13 cellular contexts compared by ENCODE assay signal in genomic region chrX:45711231-45711630, GRCh38.
DNase-seq lines count a peak whose midpoint lies in the region; ATAC-seq and TF ChIP-seq lines count a peak whose summit lies in the region.
"Had no signal": no experiment of that assay in that cellular context is flagged by ENCODE, and none has a peak within 500 bp of the region (broad histone marks: within the 10 kb centered on the region; RNA-seq: fewer than 3 reads in every experiment).

No MANE protein-coding gene starts in this region.

- H3K27me3 ChIP-seq in right cardiac atrium (ENCODE audit: control insufficient read depth, insufficient read depth): no peaks in the 10 kb centered on the region
- H3K27me3 ChIP-seq: upper lobe of right lung had no signal

- H3K4me3 Mint-ChIP-seq in activated CD8-positive, alpha-beta memory T cell treated with anti-CD3 and anti-CD28 coated beads, Interleukin-2, amount 10 ng/mL, durations not matched to agents 7 days and 5 days: peak overlapping the region; percentile 13
- peak overlapping the region; percentile 61 for H3K4me3 Mint-ChIP-seq in osteocyte (ENCODE audit: unreplicated experiment)

- H3K4me3 ChIP-seq in astrocyte of the spinal cord (ENCODE audit: low read depth, low read length) (no peak overlapping the region), right cardiac atrium (ENCODE audit: low read length) (no peak overlapping the region)
- H3K4me3 ChIP-seq: dorsolateral prefrontal cortex, upper lobe of right lung had no signal

- ATAC-seq in activated CD8-positive, alpha-beta memory T cell treated with anti-CD3 and anti-CD28 coated beads, Interleukin-2, amount 10 ng/mL, durations not matched to agents 7 days and 5 days: no peak
- no peak for ATAC-seq in right cardiac atrium
- ATAC-seq: left cardiac atrium, upper lobe of right lung had no signal

- intact Hi-C loops in right cardiac atrium (cut with DNase I): no loop called here

- H3K4me1 Mint-ChIP-seq in activated CD8-positive, alpha-beta memory T cell treated with anti-CD3 and anti-CD28 coated beads, Interleukin-2, amount 10 ng/mL, durations not matched to agents 7 days and 5 days: peaks cover 58% of the 10 kb centered on the region
- H3K4me1 Mint-ChIP-seq in osteocyte (ENCODE audit: unreplicated experiment): peaks cover 42% of the 10 kb centered on the region

- H3K9me3 ChIP-seq in right cardiac atrium (ENCODE audit: control insufficient read depth, low read length): no peaks in the 10 kb centered on the region
- H3K9me3 ChIP-seq: upper lobe of right lung had no signal

- in situ Hi-C loops in astrocyte of the spinal cord (cut with HindIII; ENCODE audit: low sequenced_read_pairs): no loop called here

- H3K27ac Mint-ChIP-seq in activated CD8-positive, alpha-beta memory T cell treated with anti-CD3 and anti-CD28 coated beads, Interleukin-2, amount 10 ng/mL, durations not matched to agents 7 days and 5 days: peak overlapping the region; percentile 91
- H3K27ac Mint-ChIP-seq in osteocyte (ENCODE audit: unreplicated experiment): peak overlapping the region; percentile 92

- WGBS in right cardiac atrium: 77% methylated on average over 5 of the region's 5 CpGs

- TF ChIP-seq CTCF in astrocyte of the spinal cord (IDR thresholded peaks at IDR 0.05; ENCODE audit: low read depth, low read length) (no peak), osteocyte (IDR thresholded peaks at IDR 0.05) (no peak)

- no peaks in the 10 kb centered on the region for H3K4me1 ChIP-seq in right cardiac atrium (ENCODE audit: control insufficient read depth, insufficient read depth, low read length)
- H3K4me1 ChIP-seq: upper lobe of right lung had no signal

- no peak overlapping the region for H3K27ac ChIP-seq in right cardiac atrium (ENCODE audit: low read length)
- H3K27ac ChIP-seq: dorsolateral prefrontal cortex, upper lobe of right lung had no signal

- H3K27me3 Mint-ChIP-seq in activated CD8-positive, alpha-beta memory T cell treated with anti-CD3 and anti-CD28 coated beads, Interleukin-2, amount 10 ng/mL, durations not matched to agents 7 days and 5 days: peaks cover 2% of the 10 kb centered on the region
- no peaks in the 10 kb centered on the region for H3K27me3 Mint-ChIP-seq in osteocyte (ENCODE audit: unreplicated experiment)

- no peak for DNase-seq in activated CD8-positive, alpha-beta memory T cell treated with anti-CD3 and anti-CD28 coated beads, Interleukin-2, amount 10 ng/mL, durations not matched to agents 7 days and 5 days
- DNase-seq in activated CD8-positive, alpha-beta memory T cell treated with anti-CD3 and anti-CD28 coated beads for 24 hours: no peak
- DNase-seq in M059J (ENCODE audit: low read depth) (peak; percentile 92), astrocyte of the spinal cord (ENCODE audit: low read depth, low spot score) (peak; percentile 65), osteocyte (ENCODE audit: extremely low spot score, unreplicated experiment) (no peak), NCI-H446 (lab: John Stamatoyannopoulos, UW) (no peak), right cardiac atrium (no peak), DMS79 treated with DMSO at 0.1 percent for 48 hours (lab: John Stamatoyannopoulos, UW) (no peak)
- DNase-seq: activated gamma-delta T cell; dorsolateral prefrontal cortex; left cardiac atrium; stimulated activated CD4-positive, alpha-beta T cell treated with anti-CD3 and anti-CD28 coated beads, Interleukin-12 subunit alpha, Interleukin-12 subunit beta, amount 100 ng/mL, for 4 hours; upper lobe of right lung had no signal

- CTCF ChIA-PET in activated CD8-positive, alpha-beta memory T cell treated with anti-CD3 and anti-CD28 coated beads, Interleukin-2, amount 10 ng/mL, durations not matched to agents 7 days and 5 days (lab: Charles Lee): no interaction called here

- no peaks in the 10 kb centered on the region for H3K9me3 Mint-ChIP-seq in activated CD8-positive, alpha-beta memory T cell treated with anti-CD3 and anti-CD28 coated beads, Interleukin-2, amount 10 ng/mL, durations not matched to agents 7 days and 5 days (ENCODE audit: low read depth)
- H3K9me3 Mint-ChIP-seq in osteocyte (ENCODE audit: unreplicated experiment): no peaks in the 10 kb centered on the region

- peaks cover 7% of the 10 kb centered on the region for H3K36me3 Mint-ChIP-seq in activated CD8-positive, alpha-beta memory T cell treated with anti-CD3 and anti-CD28 coated beads, Interleukin-2, amount 10 ng/mL, durations not matched to agents 7 days and 5 days
- H3K36me3 Mint-ChIP-seq in osteocyte (ENCODE audit: unreplicated experiment): no peaks in the 10 kb centered on the region

Comparison
In these comparisons a context has a peak if more than half of its experiments do, and no peak if none do; other contexts are left out.
1. DNase-seq: peak in M059J (single experiment) and astrocyte of the spinal cord (single experiment); none in activated CD8-positive, alpha-beta memory T cell treated with anti-CD3 and anti-CD28 coated beads, Interleukin-2, amount 10 ng/mL, durations not matched to agents 7 days and 5 days (single experiment), activated CD8-positive, alpha-beta memory T cell treated with anti-CD3 and anti-CD28 coated beads for 24 hours (single experiment), osteocyte (single experiment), NCI-H446 (0 of 2), right cardiac atrium (0 of 3) and DMS79 treated with DMSO at 0.1 percent for 48 hours (single experiment).